7 cellular contexts compared by ENCODE assay signal in genomic region chr6:107491059-107491609, GRCh38. TPM values are rescaled to one million over a fixed set of nuclear protein-coding genes. Genes with fewer than 3 reads are reported as not detected.
DNase-seq lines count a peak whose midpoint lies in the region; ATAC-seq, FAIRE-seq and TF ChIP-seq lines count a peak whose summit lies in the region.

No MANE protein-coding gene starts in this region.

- H3K27ac ChIP-seq in OCI-LY1 (ENCODE audit: low read depth, low read length, poor library complexity, severe bottlenecking) (peak overlapping the region; percentile 87), keratinocyte (ENCODE audit: control insufficient read depth, insufficient read depth, low read length) (no peak overlapping the region)

- H3K36me3 ChIP-seq in OCI-LY1 (ENCODE audit: insufficient read depth, low read length), result peaks cover 16% of the 10 kb centered on the region; the same call in 1 of the 2 replicates
- H3K36me3 ChIP-seq in bronchial epithelial cell (ENCODE audit: control insufficient read depth, insufficient read depth, low read length), result no peaks in the 10 kb centered on the region
- H3K36me3 ChIP-seq in keratinocyte (ENCODE audit: control insufficient read depth in 2 of 2, extremely low read depth in 1 of 2, insufficient read depth in 2 of 2, low read length in 2 of 2), result no peaks in the 10 kb centered on the region

- H3K79me2 ChIP-seq in OCI-LY1 (ENCODE audit: insufficient read depth, low read length) (peaks cover 58% of the 10 kb centered on the region), keratinocyte (ENCODE audit: control insufficient read depth, insufficient read depth, low read length) (no peaks in the 10 kb centered on the region)

- H3F3A ChIP-seq in OCI-LY1 (ENCODE audit: insufficient read depth, low read length), result peaks cover 7% of the 10 kb centered on the region; the same call in 1 of the 2 replicates

- ATAC-seq in GM18861 (IDR thresholded peaks at IDR 0.05; ENCODE audit: unreplicated experiment), result no peak
- no peak for ATAC-seq in GM21737 (IDR thresholded peaks at IDR 0.05; ENCODE audit: unreplicated experiment)

- H3K4me2 ChIP-seq in OCI-LY1 (ENCODE audit: low read length) (peak overlapping the region; percentile 89), keratinocyte (ENCODE audit: control insufficient read depth, extremely low read depth, insufficient read depth, low read depth, low read length) (peak overlapping the region; percentile 76)

- H4K20me1 ChIP-seq in OCI-LY1 (ENCODE audit: insufficient read depth, low read length) (no peaks in the 10 kb centered on the region), keratinocyte (ENCODE audit: control insufficient read depth, extremely low read depth, insufficient read depth, low read length) (no peaks in the 10 kb centered on the region)

- H3K9me2 ChIP-seq in OCI-LY1 (ENCODE audit: low read depth, low read length), result no peaks in the 10 kb centered on the region

- peaks cover 49% of the 10 kb centered on the region for H3K4me1 ChIP-seq in OCI-LY1 (ENCODE audit: insufficient read depth, low read length, severe bottlenecking)
- peaks cover 7% of the 10 kb centered on the region for H3K4me1 ChIP-seq in keratinocyte (ENCODE audit: control insufficient read depth, extremely low read depth, insufficient read depth, low read length)

- no peaks in the 10 kb centered on the region for H3K9me1 ChIP-seq in keratinocyte (ENCODE audit: control insufficient read depth, extremely low read depth, insufficient read depth, low read length)

- no peak for TF ChIP-seq CTCF in GM12865 (IDR thresholded peaks at IDR 0.05; ENCODE audit: insufficient read depth, low read depth, low read length, missing control alignments)
- TF ChIP-seq CTCF in OCI-LY1 (IDR thresholded peaks at IDR 0.05; ENCODE audit: low read length), result no peak
- TF ChIP-seq CTCF in bronchial epithelial cell (IDR thresholded peaks at IDR 0.05; ENCODE audit: insufficient read depth, low read length, severe bottlenecking), result no peak
- no peak for TF ChIP-seq CTCF in keratinocyte (optimal IDR thresholded peaks at IDR 0.05 in 1 of 3, IDR thresholded peaks at IDR 0.05 in 1 of 3, conservative IDR thresholded peaks at IDR 0.05 in 1 of 3; ENCODE audit: extremely low read depth in 1 of 3, insufficient read depth in 2 of 3, low read length in 3 of 3)

- FAIRE-seq in bronchial epithelial cell (lab: Jason Lieb, UNC) (no peak), keratinocyte (lab: Jason Lieb, UNC) (no peak)

- H2AFZ ChIP-seq in OCI-LY1 (ENCODE audit: low read length), result no peak overlapping the region
- H2AFZ ChIP-seq in keratinocyte (ENCODE audit: control insufficient read depth, low read length), result no peak overlapping the region

- DNase-seq in GM12865 (ENCODE audit: low read depth), result no peak
- DNase-seq in bronchial epithelial cell (ENCODE audit: low read depth), result no peak
- DNase-seq in keratinocyte (ENCODE audit: low read depth, low spot score), result no peak
- DNase-seq in stimulated activated CD4-positive, alpha-beta T cell treated with anti-CD3 and anti-CD28 coated beads, Interleukin-4, amount 100 ng/mL, for 1 hour, result peak; percentile 4

- no peaks in the 10 kb centered on the region for H3K9me3 ChIP-seq in OCI-LY1 (ENCODE audit: low read length)
- H3K9me3 ChIP-seq in keratinocyte (ENCODE audit: control insufficient read depth, low read depth, low read length), result no peaks in the 10 kb centered on the region

- dilution Hi-C loops in keratinocyte (cut with MboI; ENCODE audit: extremely low pct_ligation_motif_present, low sequenced_read_pairs), result no loop called here

- no peaks in the 10 kb centered on the region for H3K27me3 ChIP-seq in OCI-LY1 (ENCODE audit: insufficient read depth, low read length)
- H3K27me3 ChIP-seq in bronchial epithelial cell (ENCODE audit: control insufficient read depth, insufficient read depth, low read length), result no peaks in the 10 kb centered on the region
- H3K27me3 ChIP-seq in keratinocyte (ENCODE audit: control insufficient read depth, extremely low read depth, insufficient read depth, low read length), result peaks cover 68% of the 10 kb centered on the region

- H3K9ac ChIP-seq in OCI-LY1 (ENCODE audit: low read length) (peak overlapping the region; percentile 95), keratinocyte (ENCODE audit: control insufficient read depth, extremely low read depth, insufficient read depth, low read length) (no peak overlapping the region)

- H3K4me3 ChIP-seq in GM12865 (ENCODE audit: low read depth, low read length) (peak overlapping the region; percentile 65), OCI-LY1 (ENCODE audit: low read depth, low read length, poor library complexity, severe bottlenecking) (peak overlapping the region; percentile 99), bronchial epithelial cell (ENCODE audit: low read depth, low read length) (peak overlapping the region; percentile 44), keratinocyte (ENCODE audit: control insufficient read depth in 2 of 3, extremely low read depth in 1 of 3, insufficient read depth in 2 of 3, low read depth in 1 of 3, low read length in 3 of 3) (peak overlapping the region in 1 of 3 experiments; percentile 69)

RNA-seq across cellular contexts. Expression of gene SOBP, which starts 1.2 kb away (rescaled TPM):
- 0.26 and 0.38 TPM in 2 replicates for total RNA-seq in bronchial epithelial cell
- polyA plus RNA-seq in keratinocyte, result not detected in 3 replicates
- polyA plus RNA-seq in keratinocyte (2011; ENCODE audit: low read depth), result not detected
- not detected in 2 replicates for polyA plus RNA-seq in keratinocyte (2011; cell fraction: cytosol; rRNA removed)
- polyA plus RNA-seq in keratinocyte (2011; cell fraction: nucleus; rRNA removed), result not detected in 2 replicates
- not detected in 2 replicates for polyA plus RNA-seq in keratinocyte (2012; ENCODE audit: low replicate concordance)
- not detected in 3 replicates for polyA minus RNA-seq in keratinocyte
- polyA minus RNA-seq in keratinocyte (2011; cell fraction: cytosol; rRNA and poly(A)+ RNA removed), result not detected
- polyA minus RNA-seq in keratinocyte (2011; cell fraction: nucleus; rRNA and poly(A)+ RNA removed), result not detected in 2 replicates

RNA-seq across cellular contexts. Expression of gene PDSS2, which starts 31.8 kb away (rescaled TPM):
- 8.2 and 18.2 TPM in 2 replicates for total RNA-seq in bronchial epithelial cell
- polyA plus RNA-seq in keratinocyte, result 9.5 to 12.5 TPM (median 11.5 TPM) in 3 replicates
- 4.3 TPM for polyA plus RNA-seq in keratinocyte (2011; ENCODE audit: low read depth)
- polyA plus RNA-seq in keratinocyte (2011; cell fraction: cytosol; rRNA removed), result 7.2 and 12.3 TPM in 2 replicates
- 7.7 and 8.1 TPM in 2 replicates for polyA plus RNA-seq in keratinocyte (2011; cell fraction: nucleus; rRNA removed)
- polyA plus RNA-seq in keratinocyte (2012; ENCODE audit: low replicate concordance), result 7.1 and 8.5 TPM in 2 replicates
- 11.7 to 18.1 TPM (median 17.1 TPM) in 3 replicates for polyA minus RNA-seq in keratinocyte
- polyA minus RNA-seq in keratinocyte (2011; cell fraction: cytosol; rRNA and poly(A)+ RNA removed), result 8.2 TPM
- polyA minus RNA-seq in keratinocyte (2011; cell fraction: nucleus; rRNA and poly(A)+ RNA removed), result 13.5 and 13.7 TPM in 2 replicates
